ENCODE assay signal across 9 cellular contexts in the genomic region with DNA sequence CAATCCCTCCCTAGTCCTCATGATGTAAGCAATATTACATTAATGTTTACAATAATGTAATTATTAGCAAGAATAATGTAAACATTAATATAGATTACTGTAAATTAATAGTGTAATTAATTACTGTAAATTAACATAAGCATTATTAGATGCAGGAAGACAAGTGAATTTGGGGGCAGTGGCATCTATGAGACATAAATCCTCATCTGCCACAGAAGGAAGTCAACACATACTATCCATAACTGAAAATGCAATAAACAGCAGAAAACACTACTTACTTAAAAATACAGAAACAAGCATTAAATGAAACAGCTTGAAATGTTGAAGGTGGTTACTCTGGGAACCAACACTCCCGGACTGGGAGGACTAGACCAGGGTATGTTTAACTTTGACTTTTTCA. TPM values are rescaled to one million over a fixed set of nuclear protein-coding genes. Genes with fewer than 3 reads are reported as not detected.
DNase-seq lines count a peak whose midpoint lies in the region; ATAC-seq, FAIRE-seq and TF ChIP-seq lines count a peak whose summit lies in the region.
"Had no signal": no experiment of that assay in that cellular context is flagged by ENCODE, and none has a peak within 500 bp of the region (broad histone marks: within the 10 kb centered on the region; RNA-seq: fewer than 3 reads in every experiment).

No MANE protein-coding gene starts in this region.

- H2AFZ ChIP-seq in Loucy (ENCODE audit: low read length): peak overlapping the region; percentile 99

- no peak for DNase-seq in colonic mucosa
- no peak for DNase-seq in nephron progenitor cell
- no peak for DNase-seq in H54 (ENCODE audit: insufficient read length, low spot score)
- DNase-seq in dermis blood vessel endothelial cell: no peak

- peaks cover 29% of the 10 kb centered on the region for H3K4me1 Mint-ChIP-seq in nephron progenitor cell

- peak overlapping the region; percentile 98 for H3K4me3 Mint-ChIP-seq in nephron progenitor cell

- peak overlapping the region; percentile 72 for H3K4me3 ChIP-seq in BLaER1
- peak overlapping the region; percentile 84 for H3K4me3 ChIP-seq in Loucy (ENCODE audit: low read length, poor library complexity, severe bottlenecking)
- peak overlapping the region; percentile 70 for H3K4me3 ChIP-seq in colonic mucosa

- ATAC-seq in HG03469 (IDR thresholded peaks at IDR 0.05; ENCODE audit: unreplicated experiment): no peak
- ATAC-seq in HG03457 (IDR thresholded peaks at IDR 0.05; ENCODE audit: unreplicated experiment): no peak

- H3K9me3 ChIP-seq in BLaER1: no peaks in the 10 kb centered on the region
- H3K9me3 ChIP-seq in Loucy (ENCODE audit: insufficient read depth, low read depth, low read length): no peaks in the 10 kb centered on the region
- no peaks in the 10 kb centered on the region for H3K9me3 ChIP-seq in colonic mucosa

- peaks cover 8% of the 10 kb centered on the region for H3K27me3 Mint-ChIP-seq in nephron progenitor cell (ENCODE audit: low read depth, poor library complexity)

- H3K9ac ChIP-seq in BLaER1: peak overlapping the region; percentile 76
- H3K9ac ChIP-seq in Loucy (ENCODE audit: low read depth, low read length, poor library complexity, severe bottlenecking): peak overlapping the region; percentile 86
- H3K9ac ChIP-seq in colonic mucosa (ENCODE audit: low read depth in 2 of 2, low read length in 2 of 2): peak overlapping the region; percentile 80 to 85

- H3K27ac Mint-ChIP-seq in nephron progenitor cell: peak overlapping the region; percentile 79

- no peaks in the 10 kb centered on the region for H3K36me3 Mint-ChIP-seq in nephron progenitor cell (ENCODE audit: low read depth)

- H4K20me1 ChIP-seq in BLaER1 (no peaks in the 10 kb centered on the region), Loucy (ENCODE audit: insufficient read depth, low read length, poor library complexity, severe bottlenecking) (no peaks in the 10 kb centered on the region)

- peak overlapping the region; percentile 87 for H3K4me2 ChIP-seq in BLaER1
- peak overlapping the region; percentile 93 for H3K4me2 ChIP-seq in Loucy (ENCODE audit: low read depth, low read length, poor library complexity, severe bottlenecking)

- intact Hi-C loops in colonic mucosa (cut with DNase I): no loop called here

- H3K36me3 ChIP-seq in BLaER1: peaks cover 6% of the 10 kb centered on the region; the same call in 1 of the 2 replicates
- no peaks in the 10 kb centered on the region for H3K36me3 ChIP-seq in Loucy (ENCODE audit: insufficient read depth, low read length)
- H3K36me3 ChIP-seq in colonic mucosa: no peaks in the 10 kb centered on the region

- H3K27me3 ChIP-seq in BLaER1 (no peaks in the 10 kb centered on the region), Loucy (ENCODE audit: insufficient read depth, low read length, poor library complexity, severe bottlenecking) (no peaks in the 10 kb centered on the region), colonic mucosa (no peaks in the 10 kb centered on the region)

- H3K27ac ChIP-seq in BLaER1 (peak overlapping the region; percentile 79), colonic mucosa (peak overlapping the region; percentile 92)

- H3K9me3 Mint-ChIP-seq in nephron progenitor cell: no peaks in the 10 kb centered on the region

- H3F3A ChIP-seq in Loucy (ENCODE audit: low read depth): peaks cover 3% of the 10 kb centered on the region; the same call in 1 of the 2 replicates

- TF ChIP-seq POLR2A in H54 (IDR thresholded peaks at IDR 0.05; ENCODE audit: low read depth, low read length): no peak

- peaks cover 21% of the 10 kb centered on the region for H3K79me2 ChIP-seq in Loucy (ENCODE audit: insufficient read depth, low read length)

- no peaks in the 10 kb centered on the region for H3K9me2 ChIP-seq in Loucy (replicated peaks; ENCODE audit: low read depth, low read length)

- no peak for FAIRE-seq in H54 (lab: Jason Lieb, UNC)

- TF ChIP-seq CTCF in Loucy (conservative IDR thresholded peaks at IDR 0.05; ENCODE audit: low read length) (no peak), colonic mucosa (IDR thresholded peaks at IDR 0.05) (no peak), nephron progenitor cell (IDR thresholded peaks at IDR 0.05) (no peak)

- H3K4me1 ChIP-seq in BLaER1 (peaks cover 31% of the 10 kb centered on the region), Loucy (ENCODE audit: insufficient read depth, low read length, poor library complexity, severe bottlenecking) (peaks cover 36% of the 10 kb centered on the region), colonic mucosa (no peaks in the 10 kb centered on the region)

RNA-seq across cellular contexts. Expression of gene NIPSNAP3A, which starts 0.7 kb away (rescaled TPM):
- total RNA-seq in colonic mucosa (10 to 100 TPM; 25.4 to 49.6 TPM), dermis blood vessel endothelial cell (44.0 and 52.1 TPM in 2 replicates)

RNA-seq across cellular contexts. Expression of gene NIPSNAP3B, which starts 17.1 kb away (rescaled TPM):
- 1 to 10 TPM in 1 of 2 donors, under 1 TPM in 1; 0.69 to 1.0 TPM for total RNA-seq in colonic mucosa
- total RNA-seq in dermis blood vessel endothelial cell: 0.19 and 0.85 TPM in 2 replicates

RNA-seq across cellular contexts. Expression of gene OR13D1, which starts 52.5 kb away (rescaled TPM):
- total RNA-seq in colonic mucosa (not detected), dermis blood vessel endothelial cell (not detected in 2 replicates)
- total RNA-seq: mucosa of gallbladder had no signal
